ENCODE assay signal across 1 cellular context in the genomic region with DNA sequence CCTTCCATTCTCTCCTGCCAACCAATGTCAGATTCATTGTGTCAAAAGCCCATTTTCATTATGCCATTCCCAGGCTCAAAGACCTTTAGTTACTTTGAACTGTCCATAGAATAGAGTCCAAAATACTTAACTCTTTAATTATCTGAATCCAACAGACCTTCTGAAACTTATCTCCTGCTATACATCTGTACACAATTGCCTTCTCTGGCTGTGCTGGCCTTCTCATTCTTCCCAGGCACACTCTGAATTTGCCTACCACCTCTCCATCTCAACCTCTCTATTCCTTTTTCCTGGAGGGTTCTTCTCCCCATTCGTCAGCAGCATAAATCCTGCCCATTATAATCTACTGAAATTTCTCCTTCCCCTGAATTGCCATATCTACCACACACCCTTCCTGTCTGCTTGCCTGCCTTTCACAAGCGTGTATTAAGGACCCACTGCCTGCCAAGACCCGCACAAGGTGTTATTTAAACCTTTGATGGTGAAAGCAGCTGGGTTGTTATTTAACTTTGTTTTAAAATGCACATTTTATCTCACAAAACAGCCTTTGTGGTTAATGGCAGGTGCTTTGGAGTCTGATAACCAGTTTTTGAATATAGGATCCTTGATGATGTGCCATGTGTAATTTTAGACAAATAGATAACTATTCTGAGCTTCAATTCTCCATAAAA.
TF ChIP-seq lines count a peak whose summit lies in the region.

No MANE protein-coding gene starts in this region.

TF ChIP-seq in endothelial cell of umbilical vein, 7 proteins besides CTCF, POLR2A, EP300 and RAD21:
- TF ChIP-seq JUN (IDR thresholded peaks at IDR 0.05; ENCODE audit: borderline replicate concordance, insufficient read depth, insufficient read length, low read depth) (no peak), EZH2 (IDR thresholded peaks at IDR 0.05; ENCODE audit: borderline replicate concordance, low read depth, low read length, severe bottlenecking) (no peak)
- TF ChIP-seq, protein P1, sequence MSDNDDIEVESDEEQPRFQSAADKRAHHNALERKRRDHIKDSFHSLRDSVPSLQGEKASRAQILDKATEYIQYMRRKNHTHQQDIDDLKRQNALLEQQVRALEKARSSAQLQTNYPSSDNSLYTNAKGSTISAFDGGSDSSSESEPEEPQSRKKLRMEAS (IDR thresholded peaks at IDR 0.05; ENCODE audit: insufficient read depth, insufficient read length): no peak
